8 cellular contexts compared by ENCODE assay signal in genomic region chr19:53466726-53467125, GRCh38. TPM values are rescaled to one million over a fixed set of nuclear protein-coding genes. Genes with fewer than 3 reads are reported as not detected.
A peak's percentile ranks its signal among the peaks of the same experiment; 100 is the strongest.
DNase-seq lines count a peak whose midpoint lies in the region; ATAC-seq, FAIRE-seq and TF ChIP-seq lines count a peak whose summit lies in the region.

No MANE protein-coding gene starts in this region.

- H3K9me3 Mint-ChIP-seq in T-helper 2 cell treated with Interferon-gamma antibody and Interleukin-4, amounts not matched to agents 5 μg/mL and 100 μg/mL, for 36 hours: peaks cover 45% of the 10 kb centered on the region
- H3K9me3 Mint-ChIP-seq in activated naive CD8-positive, alpha-beta T cell (ENCODE audit: low read depth): peaks cover 4% of the 10 kb centered on the region

- H3K27me3 ChIP-seq in keratinocyte (ENCODE audit: control insufficient read depth, extremely low read depth, insufficient read depth, low read length) (no peaks in the 10 kb centered on the region), stomach (peaks cover 0 to 21% (median 0%) of the 10 kb centered on the region in 3 donors)

- H3K27ac Mint-ChIP-seq in T-helper 2 cell treated with Interferon-gamma antibody and Interleukin-4, amounts not matched to agents 5 μg/mL and 100 μg/mL, for 36 hours: no peak overlapping the region
- H3K27ac Mint-ChIP-seq in activated naive CD8-positive, alpha-beta T cell: no peak overlapping the region

- no peaks in the 10 kb centered on the region for H3K9me1 ChIP-seq in keratinocyte (ENCODE audit: control insufficient read depth, extremely low read depth, insufficient read depth, low read length)

- H3K4me2 ChIP-seq in keratinocyte (ENCODE audit: control insufficient read depth, extremely low read depth, insufficient read depth, low read depth, low read length): peak overlapping the region; percentile 85

- no peaks in the 10 kb centered on the region for H3K79me2 ChIP-seq in keratinocyte (ENCODE audit: control insufficient read depth, insufficient read depth, low read length)

- peaks cover 23% of the 10 kb centered on the region for H3K36me3 Mint-ChIP-seq in T-helper 2 cell treated with Interferon-gamma antibody and Interleukin-4, amounts not matched to agents 5 μg/mL and 100 μg/mL, for 36 hours (ENCODE audit: low read depth)
- H3K36me3 Mint-ChIP-seq in activated naive CD8-positive, alpha-beta T cell: peaks cover 24% of the 10 kb centered on the region

- no peaks in the 10 kb centered on the region for H4K20me1 ChIP-seq in keratinocyte (ENCODE audit: control insufficient read depth, extremely low read depth, insufficient read depth, low read length)

- no peaks in the 10 kb centered on the region for H3K27me3 Mint-ChIP-seq in T-helper 2 cell treated with Interferon-gamma antibody and Interleukin-4, amounts not matched to agents 5 μg/mL and 100 μg/mL, for 36 hours (ENCODE audit: low read depth)
- peaks cover 5% of the 10 kb centered on the region for H3K27me3 Mint-ChIP-seq in activated naive CD8-positive, alpha-beta T cell

- peak overlapping the region; percentile 68 for H3K4me3 Mint-ChIP-seq in T-helper 2 cell treated with Interferon-gamma antibody and Interleukin-4, amounts not matched to agents 5 μg/mL and 100 μg/mL, for 36 hours
- H3K4me3 Mint-ChIP-seq in activated naive CD8-positive, alpha-beta T cell: peak overlapping the region; percentile 91

- dilution Hi-C loops in keratinocyte (cut with MboI; ENCODE audit: extremely low pct_ligation_motif_present, low sequenced_read_pairs): no loop called here

- TF ChIP-seq POLR2A in stomach (IDR thresholded peaks at IDR 0.05): no peak

- peak overlapping the region in 1 of 3 experiments; percentile 84 for H3K4me3 ChIP-seq in keratinocyte (ENCODE audit: control insufficient read depth in 2 of 3, extremely low read depth in 1 of 3, insufficient read depth in 2 of 3, low read depth in 1 of 3, low read length in 3 of 3)
- peak overlapping the region; percentile 67 to 82 (median 75) for H3K4me3 ChIP-seq in stomach

- no peak for FAIRE-seq in keratinocyte (lab: Jason Lieb, UNC)

- WGBS in stomach, 5 donors: 23 to 36% (median 26%) methylated on average over 12 of the region's 12 CpGs

- TF ChIP-seq CTCF in keratinocyte (optimal IDR thresholded peaks at IDR 0.05 in 1 of 3, IDR thresholded peaks at IDR 0.05 in 1 of 3, conservative IDR thresholded peaks at IDR 0.05 in 1 of 3; ENCODE audit: extremely low read depth in 1 of 3, insufficient read depth in 2 of 3, low read length in 3 of 3) (no peak), stomach (IDR thresholded peaks at IDR 0.05) (no peak)

- H3K4me1 Mint-ChIP-seq in T-helper 2 cell treated with Interferon-gamma antibody and Interleukin-4, amounts not matched to agents 5 μg/mL and 100 μg/mL, for 36 hours (ENCODE audit: low read depth): peaks cover 14% of the 10 kb centered on the region
- peaks cover 22% of the 10 kb centered on the region for H3K4me1 Mint-ChIP-seq in activated naive CD8-positive, alpha-beta T cell (ENCODE audit: low read depth)

- H3K36me3 ChIP-seq in keratinocyte (ENCODE audit: control insufficient read depth in 2 of 2, extremely low read depth in 1 of 2, insufficient read depth in 2 of 2, low read length in 2 of 2) (no peaks in the 10 kb centered on the region), stomach (no peaks in the 10 kb centered on the region)

- no peak for TF ChIP-seq EP300 in stomach (IDR thresholded peaks at IDR 0.05)

- H3K27ac ChIP-seq in keratinocyte (ENCODE audit: control insufficient read depth, insufficient read depth, low read length) (no peak overlapping the region), stomach (peak overlapping the region in 4 of 5 donors; percentile 81 to 86 (median 84))

- ATAC-seq in GM18868 (IDR thresholded peaks at IDR 0.05; ENCODE audit: unreplicated experiment) (no peak), GM18511 (IDR thresholded peaks at IDR 0.05; ENCODE audit: unreplicated experiment) (no peak)

- peaks cover 4% of the 10 kb centered on the region for H3K9me3 ChIP-seq in keratinocyte (ENCODE audit: control insufficient read depth, low read depth, low read length)
- H3K9me3 ChIP-seq in stomach: peaks cover 0 to 31% (median 9%) of the 10 kb centered on the region in 4 donors

- intact Hi-C loops in stomach (cut with DNase I; ENCODE audit: low total_unique reads): no loop called here

- no peaks in the 10 kb centered on the region for H3K4me1 ChIP-seq in keratinocyte (ENCODE audit: control insufficient read depth, extremely low read depth, insufficient read depth, low read length)
- H3K4me1 ChIP-seq in stomach: peaks cover 5 to 33% (median 13%) of the 10 kb centered on the region in 4 donors

- H3K9ac ChIP-seq in keratinocyte (ENCODE audit: control insufficient read depth, extremely low read depth, insufficient read depth, low read length): no peak overlapping the region

- H2AFZ ChIP-seq in keratinocyte (ENCODE audit: control insufficient read depth, low read length): no peak overlapping the region

- no peak for DNase-seq in T-helper 2 cell treated with Interferon-gamma antibody and Interleukin-4, amounts not matched to agents 5 μg/mL and 100 μg/mL, for 36 hours (ENCODE audit: low spot score)
- DNase-seq in T-helper 2 cell (no peak), keratinocyte (ENCODE audit: low read depth, low spot score) (no peak), stomach (no peak), LoVo (ENCODE audit: low spot score) (no peak)

RNA-seq across cellular contexts. Expression of gene ZNF813, which starts 0.8 kb away (rescaled TPM):
- polyA plus RNA-seq in keratinocyte (1.5 to 2.5 TPM (median 2.1 TPM) in 3 replicates), stomach (1 to 10 TPM in 1 of 3 donors, under 1 TPM in 2; 0.70 to 1.7 (median 1.00) TPM)
- polyA plus RNA-seq in keratinocyte (2011; ENCODE audit: low read depth): 0.97 TPM
- 0.96 and 2.0 TPM in 2 replicates for polyA plus RNA-seq in keratinocyte (2011; cell fraction: cytosol; rRNA removed)
- 2.2 and 2.6 TPM in 2 replicates for polyA plus RNA-seq in keratinocyte (2011; cell fraction: nucleus; rRNA removed)
- polyA plus RNA-seq in keratinocyte (2012; ENCODE audit: low replicate concordance): 1.8 and 2.4 TPM in 2 replicates
- polyA minus RNA-seq in keratinocyte: 1.9 to 5.9 TPM (median 2.7 TPM) in 3 replicates
- polyA minus RNA-seq in keratinocyte (2011; cell fraction: cytosol; rRNA and poly(A)+ RNA removed): 1.9 TPM
- 3.2 and 5.7 TPM in 2 replicates for polyA minus RNA-seq in keratinocyte (2011; cell fraction: nucleus; rRNA and poly(A)+ RNA removed)
- 1 to 10 TPM in 4 of 5 donors, under 1 TPM in 1; 0.45 to 6.8 (median 3.5) TPM for total RNA-seq in stomach

RNA-seq across cellular contexts. Expression of gene ZNF761, which starts 34.9 kb away (rescaled TPM):
- 6.8 to 10.3 TPM (median 9.2 TPM) in 3 replicates for polyA plus RNA-seq in keratinocyte
- 7.7 TPM for polyA plus RNA-seq in keratinocyte (2011; ENCODE audit: low read depth)
- polyA plus RNA-seq in keratinocyte (2011; cell fraction: cytosol; rRNA removed): 5.9 and 10.1 TPM in 2 replicates
- 18.7 and 21.8 TPM in 2 replicates for polyA plus RNA-seq in keratinocyte (2011; cell fraction: nucleus; rRNA removed)
- 5.5 and 9.0 TPM in 2 replicates for polyA plus RNA-seq in keratinocyte (2012; ENCODE audit: low replicate concordance)
- 1.8 to 18.8 TPM (median 10.3 TPM) in 3 replicates for polyA minus RNA-seq in keratinocyte
- polyA minus RNA-seq in keratinocyte (2011; cell fraction: cytosol; rRNA and poly(A)+ RNA removed): 9.2 TPM
- 8.7 and 15.4 TPM in 2 replicates for polyA minus RNA-seq in keratinocyte (2011; cell fraction: nucleus; rRNA and poly(A)+ RNA removed)
- total RNA-seq in stomach: 10 to 100 TPM in 1 of 5 donors, 1 to 10 TPM in 3, under 1 TPM in 1; 0.58 to 16.3 (median 5.4) TPM
- polyA plus RNA-seq in stomach: 10 to 100 TPM in 1 of 3 donors, 1 to 10 TPM in 2; 6.5 to 10.5 (median 7.6) TPM
